ENCODE assay signal across 14 cellular contexts in the genomic region with DNA sequence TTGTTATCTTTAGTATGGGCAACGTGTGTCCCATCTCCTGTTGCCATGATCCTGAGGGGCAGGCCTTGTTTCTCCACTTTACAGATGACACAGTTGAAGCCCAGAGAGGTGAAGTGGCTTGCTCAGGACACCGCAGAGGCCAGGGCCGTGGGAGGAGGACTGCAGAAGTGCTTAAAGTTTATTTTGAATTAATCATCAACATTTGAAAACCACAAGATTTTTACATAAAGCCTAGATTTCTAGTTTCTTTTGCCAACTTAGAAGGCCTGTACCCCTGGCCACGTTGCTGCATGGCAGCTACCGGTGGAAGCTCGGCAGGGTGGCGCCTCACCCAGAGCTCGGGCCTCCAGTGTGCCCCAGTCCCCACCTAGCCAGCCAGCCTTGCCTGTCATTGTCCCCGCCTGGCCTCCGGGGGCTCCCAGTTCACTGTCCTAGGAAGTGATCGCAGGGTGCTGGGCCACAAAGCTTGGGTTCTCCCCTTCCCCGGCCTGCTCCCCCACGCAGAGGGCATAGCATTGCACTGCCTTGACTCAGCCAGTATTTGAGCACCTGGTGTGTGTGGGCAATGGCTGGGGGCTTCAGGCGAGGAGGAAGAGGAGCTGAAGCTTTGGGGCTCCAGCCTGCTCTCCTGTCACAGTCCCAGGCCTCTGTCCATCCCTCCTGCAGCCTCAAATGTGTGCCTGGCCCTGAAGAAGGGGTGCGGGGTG. TPM values are rescaled to one million over a fixed set of nuclear protein-coding genes. Genes with fewer than 3 reads are reported as not detected.
DNase-seq lines count a peak whose midpoint lies in the region; ATAC-seq and TF ChIP-seq lines count a peak whose summit lies in the region.
"Had no signal": no experiment of that assay in that cellular context is flagged by ENCODE, and none has a peak within 500 bp of the region (broad histone marks: within the 10 kb centered on the region; RNA-seq: fewer than 3 reads in every experiment).

No MANE protein-coding gene starts in this region.

- peak; percentile 54 for ATAC-seq in SK-N-SH treated with all-trans-retinoic acid at 6 μM for 48 hours
- no peak for ATAC-seq in GM18909 (IDR thresholded peaks at IDR 0.05; ENCODE audit: poor library complexity, unreplicated experiment)
- ATAC-seq: effector memory CD8-positive, alpha-beta T cell had no signal

- H3K36me3 ChIP-seq in breast epithelium: no peaks in the 10 kb centered on the region
- H3K36me3 ChIP-seq: sigmoid colon had no signal

- no peak overlapping the region for H3K4me3 Mint-ChIP-seq in MCF 10A (ENCODE audit: unreplicated experiment)
- H3K4me3 Mint-ChIP-seq: effector memory CD8-positive, alpha-beta T cell; stimulated activated naive CD8-positive, alpha-beta T cell treated with anti-CD3 and anti-CD28 coated beads, Interleukin-15, Interleukin-2, amounts not matched to agents 100 ng/mL and 50 ng/mL, for 24 hours had no signal

- H3K4me1 ChIP-seq in breast epithelium: no peaks in the 10 kb centered on the region

- no peaks in the 10 kb centered on the region for H3K27me3 ChIP-seq in breast epithelium
- H3K27me3 ChIP-seq: sigmoid colon had no signal

- DNase-seq in MCF 10A (ENCODE audit: unreplicated experiment) (peak; percentile 78), breast epithelium (ENCODE audit: low spot score in 2 of 2) (no peak), glomerular visceral epithelial cell (ENCODE audit: extremely low spot score) (peak; percentile 80), stromal cell of bone marrow (ENCODE audit: low read depth) (peak; percentile 82), HuH-7 (ENCODE audit: low spot score) (no peak), NOMO-1 (lab: John Stamatoyannopoulos, UW; ENCODE audit: unreplicated experiment in 2 of 2) (no peak)
- DNase-seq: activated CD8-positive, alpha-beta memory T cell treated with anti-CD3 and anti-CD28 coated beads, Interleukin-2, amount 50 U/mL, for 4 hours; C1 segment of cervical spinal cord; effector memory CD8-positive, alpha-beta T cell; NCI-H1436 treated with DMSO at 0.1 percent for 48 hours; sigmoid colon had no signal

- no TSS peak for BruUV-seq in MCF 10A (replicated peaks; lab: Mats Ljungman, UMichigan)

- intact Hi-C loops in MCF 10A (cut with micrococcal nuclease): no loop called here
- intact Hi-C loops in breast epithelium (cut with DNase I; ENCODE audit: low total_unique reads): no loop called here

- H3K27ac Mint-ChIP-seq in MCF 10A (ENCODE audit: low read depth, unreplicated experiment): peak overlapping the region; percentile 25
- H3K27ac Mint-ChIP-seq: effector memory CD8-positive, alpha-beta T cell; stimulated activated naive CD8-positive, alpha-beta T cell treated with anti-CD3 and anti-CD28 coated beads, Interleukin-15, Interleukin-2, amounts not matched to agents 100 ng/mL and 50 ng/mL, for 24 hours had no signal

- no peak overlapping the region for H3K27ac ChIP-seq in breast epithelium
- H3K27ac ChIP-seq: sigmoid colon had no signal

- H3K36me3 Mint-ChIP-seq in MCF 10A (ENCODE audit: insufficient read depth, unreplicated experiment): peaks cover 5% of the 10 kb centered on the region

- no peaks in the 10 kb centered on the region for H3K9me3 Mint-ChIP-seq in MCF 10A (ENCODE audit: unreplicated experiment)
- H3K9me3 Mint-ChIP-seq: effector memory CD8-positive, alpha-beta T cell; stimulated activated naive CD8-positive, alpha-beta T cell treated with anti-CD3 and anti-CD28 coated beads, Interleukin-15, Interleukin-2, amounts not matched to agents 100 ng/mL and 50 ng/mL, for 24 hours had no signal

- TF ChIP-seq CTCF in MCF 10A (IDR thresholded peaks at IDR 0.05; ENCODE audit: unreplicated experiment) (no peak), breast epithelium (IDR thresholded peaks at IDR 0.05) (no peak)

- no peak for TF ChIP-seq POLR2A in breast epithelium (IDR thresholded peaks at IDR 0.05)

- POLR2A ChIA-PET in MCF 10A (lab: Yijun Ruan, JAX): interaction anchor here (0.7 to 1.4 kb wide), 3 partner anchors 11 to 130 kb away, joined by 3 to 4 read pairs (median 3); no protein-coding TSS in a partner anchor

- no peak overlapping the region for H3K4me3 ChIP-seq in breast epithelium
- H3K4me3 ChIP-seq: sigmoid colon had no signal

- CTCF ChIA-PET in MCF 10A (lab: Yijun Ruan, JAX): interaction anchor here (0.6 to 1.9 kb wide), 8 partner anchors 10 to 853 kb away, joined by 3 to 6 read pairs (median 4); no protein-coding TSS in a partner anchor

- H3K27me3 Mint-ChIP-seq in MCF 10A (ENCODE audit: insufficient read depth, unreplicated experiment): no peaks in the 10 kb centered on the region
- H3K27me3 Mint-ChIP-seq: stimulated activated naive CD8-positive, alpha-beta T cell treated with anti-CD3 and anti-CD28 coated beads, Interleukin-15, Interleukin-2, amounts not matched to agents 100 ng/mL and 50 ng/mL, for 24 hours had no signal

- no peaks in the 10 kb centered on the region for H3K9me3 ChIP-seq in breast epithelium
- H3K9me3 ChIP-seq: sigmoid colon had no signal

- peaks cover 14% of the 10 kb centered on the region for H3K4me1 Mint-ChIP-seq in MCF 10A (ENCODE audit: insufficient read depth, unreplicated experiment)

TF ChIP-seq in SK-N-SH treated with all-trans-retinoic acid at 6 μM for 48 hours, 23 proteins besides CTCF, POLR2A, EP300 and RAD21:
- no peak for TF ChIP-seq ARNTL (CRISPR knock-in tag; IDR thresholded peaks at IDR 0.05; ENCODE audit: borderline replicate concordance, low read depth)
- no peak for TF ChIP-seq CSDC2 (CRISPR knock-in tag; IDR thresholded peaks at IDR 0.05)
- no peak for TF ChIP-seq CSRNP3 (CRISPR knock-in tag; IDR thresholded peaks at IDR 0.05)
- no peak for TF ChIP-seq BACH2 (CRISPR knock-in tag; IDR thresholded peaks at IDR 0.05; ENCODE audit: borderline replicate concordance)
- no peak for TF ChIP-seq TOX (CRISPR knock-in tag; IDR thresholded peaks at IDR 0.05; ENCODE audit: borderline replicate concordance)
- no peak for TF ChIP-seq OSR1 (CRISPR knock-in tag; IDR thresholded peaks at IDR 0.05)
- TF ChIP-seq ZNF565 (CRISPR knock-in tag; conservative IDR thresholded peaks at IDR 0.05; ENCODE audit: low read depth): no peak
TF ChIP-seq in SK-N-SH treated with all-trans-retinoic acid at 6 μM for 48 hours: peak in this region for 0.

RNA-seq across cellular contexts. Expression of gene ADCY7, which starts 14.8 kb away (rescaled TPM):
- total RNA-seq in MCF 10A (2022) (32.9 and 61.5 TPM in 2 replicates), breast epithelium (10 to 100 TPM in 2 of 3 donors, 1 to 10 TPM in 1; 6.2 to 30.7 (median 10.2) TPM)

Comparison
In these comparisons a context has a peak if more than half of its experiments do, and no peak if none do; other contexts are left out.
1. DNase-seq: peak in MCF 10A (single experiment), glomerular visceral epithelial cell (single experiment) and stromal cell of bone marrow (single experiment); none in breast epithelium (0 of 2), HuH-7 (single experiment) and NOMO-1 (0 of 2).